ENCODE assay signal across 8 cellular contexts in genomic region chr11:93169950-93170561, GRCh38. TPM values are rescaled to one million over a fixed set of nuclear protein-coding genes. Genes with fewer than 3 reads are reported as not detected.
DNase-seq lines count a peak whose midpoint lies in the region; ATAC-seq and TF ChIP-seq lines count a peak whose summit lies in the region.

No MANE protein-coding gene starts in this region.

- H3K36me3 ChIP-seq in SK-N-SH (replicated peaks in 1 of 2; ENCODE audit: control insufficient read depth in 1 of 2, insufficient read depth in 2 of 2, low read length in 1 of 2) = peaks cover 20 to 26% of the 10 kb centered on the region in 2 experiments

- POLR2A ChIA-PET in SK-N-SH (lab: Yijun Ruan, JAX) = no interaction called here

- peaks cover 6% of the 10 kb centered on the region for H3F3A ChIP-seq in SK-N-SH (replicated peaks; ENCODE audit: insufficient read depth)

- H3K4me3 ChIP-seq in SK-N-SH (ENCODE audit: low read depth in 2 of 2, low read length in 1 of 2) = no peak overlapping the region

- ATAC-seq in GM18867 (IDR thresholded peaks at IDR 0.05; ENCODE audit: unreplicated experiment) = peak; percentile 50
- ATAC-seq in GM21786 (IDR thresholded peaks at IDR 0.05; ENCODE audit: unreplicated experiment) = no peak
- no peak for ATAC-seq in GM21619 (IDR thresholded peaks at IDR 0.05; ENCODE audit: unreplicated experiment)
- no peak for ATAC-seq in HG03565 (IDR thresholded peaks at IDR 0.05; ENCODE audit: unreplicated experiment)

- no peaks in the 10 kb centered on the region for H3K9me3 ChIP-seq in SK-N-SH

- DNase-seq in AG09319 (ENCODE audit: extremely low read depth, low read depth) = peak; percentile 1
- peak; percentile 13 for DNase-seq in SK-N-SH
- DNase-seq in iPS-NIHi7 (ENCODE audit: extremely low spot score) = peak; percentile 20
- no peak for DNase-seq in stimulated activated CD4-positive, alpha-beta T cell treated with anti-CD3 and anti-CD28 coated beads, Interleukin-4, amount 100 ng/mL, for 1 hour

- CTCF ChIA-PET in SK-N-SH (lab: Yijun Ruan, JAX) = interaction anchor here (0.6 to 2.8 kb wide), 27 partner anchors 9 to 347 kb away, joined by 3 to 22 read pairs (median 3); no protein-coding TSS in a partner anchor

- no peak for TF ChIP-seq EP300 in SK-N-SH (IDR thresholded peaks at IDR 0.05; ENCODE audit: borderline replicate concordance in 1 of 2, low read depth in 1 of 2, low read length in 1 of 2)

- H3K4me1 ChIP-seq in SK-N-SH (ENCODE audit: control insufficient read depth in 1 of 2, insufficient read depth in 2 of 2, low read depth in 1 of 2, low read length in 1 of 2) = no peaks in the 10 kb centered on the region; a peak in 1 of 4 replicates

- TF ChIP-seq CTCF in AG09319 (IDR thresholded peaks at IDR 0.05; ENCODE audit: low read depth, low read length) (peak; percentile 51), SK-N-SH (IDR thresholded peaks at IDR 0.05) (peak; percentile 67)

- H3K9ac ChIP-seq in SK-N-SH = no peak overlapping the region

- no peaks in the 10 kb centered on the region for H3K79me2 ChIP-seq in SK-N-SH (ENCODE audit: insufficient read depth)

- no peak overlapping the region for H3K27ac ChIP-seq in SK-N-SH (ENCODE audit: low read depth in 2 of 2, low read length in 1 of 2)

- WGBS in SK-N-SH (ENCODE audit: low lambda C conversion rate) = 87% methylated on average over 2 of the region's 2 CpGs

- no peaks in the 10 kb centered on the region for H3K27me3 ChIP-seq in SK-N-SH (ENCODE audit: insufficient read depth)

- TF ChIP-seq RAD21 in SK-N-SH (IDR thresholded peaks at IDR 0.05; ENCODE audit: low read length) = peak; percentile 66

- no peak overlapping the region for H3K4me2 ChIP-seq in SK-N-SH

- H3K9me2 ChIP-seq in SK-N-SH = no peaks in the 10 kb centered on the region

- no peaks in the 10 kb centered on the region for H4K20me1 ChIP-seq in SK-N-SH (ENCODE audit: insufficient read depth)

- H2AFZ ChIP-seq in SK-N-SH (ENCODE audit: low read depth) = no peak overlapping the region

TF ChIP-seq in SK-N-SH, 30 proteins besides CTCF, POLR2A, EP300 and RAD21:
- TF ChIP-seq TEAD4 (IDR thresholded peaks at IDR 0.05; ENCODE audit: borderline replicate concordance, insufficient read depth) (no peak), SMC3 (IDR thresholded peaks at IDR 0.05; ENCODE audit: low read depth, low read length) (peak; percentile 35; the same call in 1 of the 2 replicates)

RNA-seq across cellular contexts. Expression of gene SLC36A4, which starts 27.7 kb away (rescaled TPM):
- polyA plus RNA-seq in SK-N-SH (2012; rRNA removed) = 7.3 and 9.7 TPM in 2 replicates
- polyA plus RNA-seq in SK-N-SH (2012; cell fraction: cytosol; rRNA removed) = 13.7 and 14.3 TPM in 2 replicates
- 4.3 and 8.1 TPM in 2 replicates for polyA plus RNA-seq in SK-N-SH (2012; cell fraction: nucleus; rRNA removed)
